8 cellular contexts compared by ENCODE assay signal in genomic region chr12:9039397-9039977, GRCh38. TPM values are rescaled to one million over a fixed set of nuclear protein-coding genes. Genes with fewer than 3 reads are reported as not detected.
DNase-seq lines count a peak whose midpoint lies in the region; ATAC-seq and TF ChIP-seq lines count a peak whose summit lies in the region.

No MANE protein-coding gene starts in this region.

- DNase-seq in HEK293T (ENCODE audit: extremely low spot score) (peak; percentile 58), NCI-H82 (lab: John Stamatoyannopoulos, UW) (peak; percentile 82), left kidney (ENCODE audit: low read depth, low spot score) (peak; percentile 71), tibial nerve (ENCODE audit: low spot score in 2 of 2) (peak in 1 of 2 donors; percentile 42)
- peak; percentile 67 for DNase-seq in central memory CD4-positive, alpha-beta T cell

- TF ChIP-seq EP300 in tibial nerve (IDR thresholded peaks at IDR 0.05), result no peak

- H3K9me3 ChIP-seq in DOHH2 (ENCODE audit: control insufficient read depth, insufficient read depth, low read length) (no peaks in the 10 kb centered on the region), tibial nerve (no peaks in the 10 kb centered on the region)

- H3K79me2 ChIP-seq in DOHH2 (ENCODE audit: control insufficient read depth, low read length), result no peaks in the 10 kb centered on the region

- ATAC-seq in GM21423 (IDR thresholded peaks at IDR 0.05; ENCODE audit: unreplicated experiment), result no peak
- no peak for ATAC-seq in GM21528 (IDR thresholded peaks at IDR 0.05; ENCODE audit: low FRiP score, unreplicated experiment)

- H3K4me3 ChIP-seq in DOHH2 (ENCODE audit: low read length) (no peak overlapping the region), tibial nerve (no peak overlapping the region)

- H3K27me3 ChIP-seq in DOHH2 (ENCODE audit: control insufficient read depth, low read length), result 0 out of 2 replicates have a peak, but pooled peaks cover 3% of the 10 kb centered on the region
- no peaks in the 10 kb centered on the region for H3K27me3 ChIP-seq in tibial nerve

- no peaks in the 10 kb centered on the region for H3K4me1 ChIP-seq in DOHH2 (ENCODE audit: control insufficient read depth, low read length)
- no peaks in the 10 kb centered on the region for H3K4me1 ChIP-seq in tibial nerve

- H3K9me2 ChIP-seq in DOHH2 (replicated peaks; ENCODE audit: control insufficient read depth, low read length), result no peaks in the 10 kb centered on the region

- H3K4me2 ChIP-seq in DOHH2 (ENCODE audit: low read length), result no peak overlapping the region

- CTCF ChIA-PET in HEK293T (lab: Yijun Ruan, JAX), result interaction anchor here (0.8 to 1.3 kb wide), 2 partner anchors 90 to 358 kb away, joined by 3 to 4 read pairs; partner anchors contain the start of gene M6PR

- H3K36me3 ChIP-seq in DOHH2 (ENCODE audit: control insufficient read depth, low read length), result no peaks in the 10 kb centered on the region
- no peaks in the 10 kb centered on the region for H3K36me3 ChIP-seq in tibial nerve

- 11 to 15% methylated on average over 3 of the region's 3 CpGs for WGBS in tibial nerve, 2 donors

- H3F3A ChIP-seq in DOHH2 (ENCODE audit: control insufficient read depth, insufficient read depth), result no peaks in the 10 kb centered on the region

- H3K27ac ChIP-seq in DOHH2 (ENCODE audit: low read depth, low read length) (no peak overlapping the region), tibial nerve (no peak overlapping the region)

- TF ChIP-seq CTCF in DOHH2 (IDR thresholded peaks at IDR 0.05; ENCODE audit: low read depth, low read length, poor library complexity, severe bottlenecking), result peak; percentile 79
- peak; percentile 70 to 75 (median 73) for TF ChIP-seq CTCF in tibial nerve (IDR thresholded peaks at IDR 0.05)

- no peaks in the 10 kb centered on the region for H4K20me1 ChIP-seq in DOHH2 (ENCODE audit: control insufficient read depth, insufficient read depth, low read depth, low read length)

- TF ChIP-seq POLR2A in tibial nerve (IDR thresholded peaks at IDR 0.05), result no peak

- POLR2A ChIA-PET in HEK293T (lab: Yijun Ruan, JAX), result no interaction called here

TF ChIP-seq in HEK293T, 16 proteins besides CTCF, POLR2A, EP300 and RAD21:
- no peak for TF ChIP-seq TARDBP (IDR thresholded peaks at IDR 0.05)
- peak; percentile 38; the same call in 1 of the 2 replicates for TF ChIP-seq PKNOX1 (IDR thresholded peaks at IDR 0.05)
- no peak for TF ChIP-seq NFRKB (IDR thresholded peaks at IDR 0.05)
- no peak for TF ChIP-seq ARNT (IDR thresholded peaks at IDR 0.05)
- no peak for TF ChIP-seq CTBP1 (IDR thresholded peaks at IDR 0.05; ENCODE audit: borderline replicate concordance)
- no peak for TF ChIP-seq HDGF (IDR thresholded peaks at IDR 0.05; ENCODE audit: borderline replicate concordance)
- no peak for TF ChIP-seq FOXA1 (IDR thresholded peaks at IDR 0.05)

RNA-seq across cellular contexts. Expression of gene KLRG1, which starts 50.1 kb away (rescaled TPM):
- 1 to 10 TPM in 3 of 4 donors, not detected in 1; 2.7 to 7.9 (median 2.9) TPM for total RNA-seq in tibial nerve
